In genomic region chr13:35599385-35599784, GRCh38 we compare ENCODE assay signal across 18 cellular contexts.
DNase-seq lines count a peak whose midpoint lies in the region; ATAC-seq, FAIRE-seq and TF ChIP-seq lines count a peak whose summit lies in the region.
"Had no signal": no experiment of that assay in that cellular context is flagged by ENCODE, and none has a peak within 500 bp of the region (broad histone marks: within the 10 kb centered on the region; RNA-seq: fewer than 3 reads in every experiment).

No MANE protein-coding gene starts in this region.

- H3K4me3 Mint-ChIP-seq in astrocyte (ENCODE audit: unreplicated experiment), result no peak overlapping the region
- H3K4me3 Mint-ChIP-seq in osteocyte (ENCODE audit: unreplicated experiment), result no peak overlapping the region
- H3K4me3 Mint-ChIP-seq in activated CD4-positive, alpha-beta T cell treated with anti-CD3 and anti-CD28 coated beads, Interleukin-2, amount 10 ng/mL, durations not matched to agents 24 days and 14 days, result no peak overlapping the region
- H3K4me3 Mint-ChIP-seq: activated T-cell treated with anti-CD3 and anti-CD28 coated beads, Interleukin-2, amount 50 U/mL, for 72 hours; dendritic cell treated with granulocyte-macrophage colony-stimulating factor and Interleukin-4, amounts not matched to agents 40 ng/mL and 50 ng/mL, for 4 days had no signal

- no peaks in the 10 kb centered on the region for H3K9me3 ChIP-seq in astrocyte (ENCODE audit: insufficient read depth, low read depth, low read length)
- H3K9me3 ChIP-seq in heart left ventricle, result no peaks in the 10 kb centered on the region
- H3K9me3 ChIP-seq: thoracic aorta had no signal

- H3K4me1 ChIP-seq in astrocyte (ENCODE audit: insufficient read depth, low read length) (no peaks in the 10 kb centered on the region), heart left ventricle (peaks cover 0 to 34% (median 13%) of the 10 kb centered on the region in 12 donors)

- H3K27me3 Mint-ChIP-seq in astrocyte (ENCODE audit: low read depth, unreplicated experiment), result no peaks in the 10 kb centered on the region
- no peaks in the 10 kb centered on the region for H3K27me3 Mint-ChIP-seq in osteocyte (ENCODE audit: unreplicated experiment)
- no peaks in the 10 kb centered on the region for H3K27me3 Mint-ChIP-seq in activated CD4-positive, alpha-beta T cell treated with anti-CD3 and anti-CD28 coated beads, Interleukin-2, amount 10 ng/mL, durations not matched to agents 24 days and 14 days
- H3K27me3 Mint-ChIP-seq: dendritic cell treated with granulocyte-macrophage colony-stimulating factor and Interleukin-4, amounts not matched to agents 40 ng/mL and 50 ng/mL, for 4 days had no signal

- H3K27me3 ChIP-seq in astrocyte (ENCODE audit: insufficient read depth, low read length) (no peaks in the 10 kb centered on the region), heart left ventricle (no peaks in the 10 kb centered on the region)

- TF ChIP-seq POLR2A in heart left ventricle (IDR thresholded peaks at IDR 0.05), result no peak

- DNase-seq in HPDE6-E6E7 (ENCODE audit: extremely low spot score) (peak; percentile 6), astrocyte (ENCODE audit: low read depth) (no peak), heart left ventricle (no peak), osteocyte (ENCODE audit: extremely low spot score, unreplicated experiment) (no peak), NCI-H187 (lab: John Stamatoyannopoulos, UW) (no peak)
- no peak for DNase-seq in activated CD4-positive, alpha-beta T cell treated with anti-CD3 and anti-CD28 coated beads, Interleukin-2, amount 10 ng/mL, durations not matched to agents 24 days and 14 days
- DNase-seq: activated CD4-positive, alpha-beta T cell treated with anti-CD3 and anti-CD28 coated beads for 4 hours; activated T-cell treated with anti-CD3 and anti-CD28 coated beads, Interleukin-2, amount 50 U/mL, for 72 hours; DMS153; NCI-H1694 treated with DMSO at 0.1 percent for 48 hours; NCI-H774; posterior cingulate gyrus; T-helper 2 cell had no signal

- no peaks in the 10 kb centered on the region for H3K79me2 ChIP-seq in astrocyte (ENCODE audit: insufficient read depth, low read length)

- H3K27ac ChIP-seq in astrocyte (ENCODE audit: low read depth, low read length), result no peak overlapping the region
- H3K27ac ChIP-seq in heart left ventricle, result peak overlapping the region in 11 of 12 donors; percentile 18 to 61 (median 41)
- H3K27ac ChIP-seq: HL-60, thoracic aorta had no signal

- H3K36me3 ChIP-seq in astrocyte (ENCODE audit: insufficient read depth, low read length) (no peaks in the 10 kb centered on the region), heart left ventricle (no peaks in the 10 kb centered on the region)
- H3K36me3 ChIP-seq: thoracic aorta had no signal

- ATAC-seq in heart left ventricle (peak in 3 of 4 donors; percentile 65 to 81 (median 78)), HG02973 (IDR thresholded peaks at IDR 0.05; ENCODE audit: unreplicated experiment) (no peak), GM18858 (IDR thresholded peaks at IDR 0.05; ENCODE audit: unreplicated experiment) (no peak)
- ATAC-seq: activated T-cell treated with anti-CD3 and anti-CD28 coated beads, Interleukin-2, amount 50 U/mL, for 72 hours had no signal

- no peak overlapping the region for H3K4me2 ChIP-seq in astrocyte (ENCODE audit: low read length)

- TF ChIP-seq CTCF in astrocyte (IDR thresholded peaks at IDR 0.05; ENCODE audit: insufficient read depth, low read depth, low read length), result no peak
- no peak for TF ChIP-seq CTCF in heart left ventricle (IDR thresholded peaks at IDR 0.05)
- no peak for TF ChIP-seq CTCF in osteocyte (IDR thresholded peaks at IDR 0.05)

- H3K9ac ChIP-seq in astrocyte (ENCODE audit: low read length), result no peak overlapping the region

- H3K27ac Mint-ChIP-seq in astrocyte (ENCODE audit: unreplicated experiment), result peak overlapping the region; percentile 83
- H3K27ac Mint-ChIP-seq in osteocyte (ENCODE audit: unreplicated experiment), result peak overlapping the region; percentile 58
- no peak overlapping the region for H3K27ac Mint-ChIP-seq in activated CD4-positive, alpha-beta T cell treated with anti-CD3 and anti-CD28 coated beads, Interleukin-2, amount 10 ng/mL, durations not matched to agents 24 days and 14 days
- H3K27ac Mint-ChIP-seq: activated T-cell treated with anti-CD3 and anti-CD28 coated beads, Interleukin-2, amount 50 U/mL, for 72 hours; dendritic cell treated with granulocyte-macrophage colony-stimulating factor and Interleukin-4, amounts not matched to agents 40 ng/mL and 50 ng/mL, for 4 days had no signal

- H3K4me3 ChIP-seq in astrocyte (ENCODE audit: insufficient read depth, low read depth, low read length) (no peak overlapping the region), heart left ventricle (no peak overlapping the region)
- H3K4me3 ChIP-seq: thoracic aorta had no signal

- intact Hi-C loops in heart left ventricle (cut with DNase I), result no loop called here
- intact Hi-C loops in activated CD4-positive, alpha-beta T cell treated with anti-CD3 and anti-CD28 coated beads, Interleukin-2, amount 10 ng/mL, durations not matched to agents 24 days and 14 days (cut with micrococcal nuclease), result no loop called here

- no peaks in the 10 kb centered on the region for H4K20me1 ChIP-seq in astrocyte (ENCODE audit: insufficient read depth, low read length)

- H3K9me3 Mint-ChIP-seq in astrocyte (ENCODE audit: unreplicated experiment), result peaks cover 1% of the 10 kb centered on the region
- H3K9me3 Mint-ChIP-seq in osteocyte (ENCODE audit: unreplicated experiment), result no peaks in the 10 kb centered on the region
- no peaks in the 10 kb centered on the region for H3K9me3 Mint-ChIP-seq in activated CD4-positive, alpha-beta T cell treated with anti-CD3 and anti-CD28 coated beads, Interleukin-2, amount 10 ng/mL, durations not matched to agents 24 days and 14 days
- H3K9me3 Mint-ChIP-seq: activated T-cell treated with anti-CD3 and anti-CD28 coated beads, Interleukin-2, amount 50 U/mL, for 72 hours; dendritic cell treated with granulocyte-macrophage colony-stimulating factor and Interleukin-4, amounts not matched to agents 40 ng/mL and 50 ng/mL, for 4 days had no signal

- peak; percentile 50 for FAIRE-seq in astrocyte (lab: Jason Lieb, UNC)

- H2AFZ ChIP-seq in astrocyte (ENCODE audit: low read depth, low read length), result no peak overlapping the region

- 56 to 72% (median 62%) methylated on average over 2 of the region's 2 CpGs for WGBS in heart left ventricle, 4 donors

- peaks cover 20% of the 10 kb centered on the region for H3K4me1 Mint-ChIP-seq in astrocyte (ENCODE audit: low read depth, unreplicated experiment)
- H3K4me1 Mint-ChIP-seq in osteocyte (ENCODE audit: unreplicated experiment), result peaks cover 36% of the 10 kb centered on the region
- H3K4me1 Mint-ChIP-seq in activated CD4-positive, alpha-beta T cell treated with anti-CD3 and anti-CD28 coated beads, Interleukin-2, amount 10 ng/mL, durations not matched to agents 24 days and 14 days, result no peaks in the 10 kb centered on the region

- H3K36me3 Mint-ChIP-seq in astrocyte (ENCODE audit: low read depth, unreplicated experiment) (no peaks in the 10 kb centered on the region), osteocyte (ENCODE audit: unreplicated experiment) (no peaks in the 10 kb centered on the region)
- no peaks in the 10 kb centered on the region for H3K36me3 Mint-ChIP-seq in activated CD4-positive, alpha-beta T cell treated with anti-CD3 and anti-CD28 coated beads, Interleukin-2, amount 10 ng/mL, durations not matched to agents 24 days and 14 days (ENCODE audit: low read depth)

Comparison
In these comparisons a context has a peak if more than half of its experiments do, and no peak if none do; other contexts are left out.
1. ATAC-seq: peak in heart left ventricle (3 of 4); none in HG02973 (single experiment) and GM18858 (single experiment).